Comparison of ENCODE assay signal across 19 cellular contexts in the genomic region with DNA sequence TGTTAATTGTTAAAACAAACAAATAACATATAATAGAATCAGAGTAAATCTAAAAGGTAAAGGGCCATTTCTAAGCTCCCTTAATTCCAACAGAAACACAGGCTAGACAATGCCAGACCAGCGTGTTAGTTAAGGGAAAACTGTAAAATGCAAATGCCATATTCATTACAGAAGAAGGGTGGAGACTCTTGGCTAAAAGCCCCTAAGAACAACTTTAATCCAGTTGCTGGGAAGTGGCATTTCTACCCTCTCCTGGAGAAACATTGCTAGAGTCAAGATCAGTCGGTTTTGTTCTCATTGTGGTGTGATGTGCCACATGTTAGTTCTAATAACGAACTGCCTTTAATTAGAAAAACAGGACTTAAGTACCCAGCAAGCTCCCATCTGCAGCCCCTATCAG.
"Had no signal": no experiment of that assay in that cellular context is flagged by ENCODE, and none has a peak within 500 bp of the region (broad histone marks: within the 10 kb centered on the region; RNA-seq: fewer than 3 reads in every experiment).

No MANE protein-coding gene starts in this region.

- H3K9me3 ChIP-seq: esophagus muscularis mucosa, upper lobe of right lung had no signal

- ATAC-seq: activated T-helper 17 cell treated with anti-CD3 and anti-CD28 coated beads, Interleukin-2, amount 50 U/mL, for 72 hours; sciatic nerve; stimulated activated naive CD8-positive, alpha-beta T cell treated with anti-CD3 and anti-CD28 coated beads, Interleukin-15, Interleukin-2, amounts not matched to agents 100 U/mL and 50 U/mL, for 24 hours; upper lobe of right lung had no signal

- H3K27ac Mint-ChIP-seq: activated B cell treated with CpG ODN at 0.5 μM for 24 hours; activated CD4-positive, alpha-beta T cell treated with anti-CD3 and anti-CD28 coated beads, Interleukin-2, amount 10 ng/mL, durations not matched to agents 7 days and 5 days; activated T-helper 17 cell treated with anti-CD3 and anti-CD28 coated beads, Interleukin-2, amount 50 U/mL, for 72 hours; endodermal cell; naive B cell; progenitor cell of endocrine pancreas; T-helper 1 cell treated with Interleukin-12 subunit alpha and Interleukin-12 subunit beta and Interleukin-4 antibody, amounts not matched to agents 30 μg/mL and 1 μg/mL, for 36 hours had no signal

- H3K4me3 ChIP-seq: esophagus muscularis mucosa, upper lobe of right lung had no signal

- H3K4me1 ChIP-seq: esophagus muscularis mucosa, upper lobe of right lung had no signal

- DNase-seq: activated B cell treated with CpG ODN at 0.5 μM for 24 hours; activated CD4-positive, alpha-beta T cell treated with anti-CD3 and anti-CD28 coated beads, Interleukin-2, amount 10 ng/mL, durations not matched to agents 7 days and 5 days; activated naive CD4-positive, alpha-beta T cell treated with anti-CD3 and anti-CD28 coated beads, Interleukin-2, amount 50 U/mL, for 16 hours; activated T-cell treated with anti-CD3 and anti-CD28 coated beads for 4 hours; amniotic stem cell; dermis blood vessel endothelial cell; endodermal cell; naive B cell; stimulated activated CD4-positive, alpha-beta T cell treated with anti-CD3 and anti-CD28 coated beads, Interleukin-12 subunit alpha, Interleukin-12 subunit beta, amount 100 ng/mL, for 4 hours; stimulated activated naive CD8-positive, alpha-beta T cell treated with anti-CD3 and anti-CD28 coated beads, Interleukin-15, Interleukin-2, amounts not matched to agents 100 U/mL and 50 U/mL, for 24 hours; upper lobe of right lung had no signal

- H3K27me3 ChIP-seq: esophagus muscularis mucosa, upper lobe of right lung had no signal

- H3K27ac ChIP-seq: esophagus muscularis mucosa, upper lobe of right lung had no signal

- H3K36me3 Mint-ChIP-seq: naive B cell had no signal

- H3K27me3 Mint-ChIP-seq: activated B cell treated with CpG ODN at 0.5 μM for 24 hours; activated CD4-positive, alpha-beta T cell treated with anti-CD3 and anti-CD28 coated beads, Interleukin-2, amount 10 ng/mL, durations not matched to agents 7 days and 5 days; activated T-helper 17 cell treated with anti-CD3 and anti-CD28 coated beads, Interleukin-2, amount 50 U/mL, for 72 hours; brain; central memory CD8-positive, alpha-beta T cell; naive B cell; progenitor cell of endocrine pancreas had no signal

- H3K9me3 Mint-ChIP-seq: activated B cell treated with CpG ODN at 0.5 μM for 24 hours; activated CD4-positive, alpha-beta T cell treated with anti-CD3 and anti-CD28 coated beads, Interleukin-2, amount 10 ng/mL, durations not matched to agents 7 days and 5 days; brain; endodermal cell; T-helper 1 cell treated with Interleukin-12 subunit alpha and Interleukin-12 subunit beta and Interleukin-4 antibody, amounts not matched to agents 30 μg/mL and 1 μg/mL, for 36 hours had no signal

- H3K4me1 Mint-ChIP-seq: activated B cell treated with CpG ODN at 0.5 μM for 24 hours; activated CD4-positive, alpha-beta T cell treated with anti-CD3 and anti-CD28 coated beads, Interleukin-2, amount 10 ng/mL, durations not matched to agents 7 days and 5 days; activated T-helper 17 cell treated with anti-CD3 and anti-CD28 coated beads, Interleukin-2, amount 50 U/mL, for 72 hours; central memory CD8-positive, alpha-beta T cell; endodermal cell; naive B cell had no signal

- FAIRE-seq: TTC549 had no signal

- H3K36me3 ChIP-seq: esophagus muscularis mucosa, upper lobe of right lung had no signal

- H3K4me3 Mint-ChIP-seq: activated B cell treated with CpG ODN at 0.5 μM for 24 hours; activated CD4-positive, alpha-beta T cell treated with anti-CD3 and anti-CD28 coated beads, Interleukin-2, amount 10 ng/mL, durations not matched to agents 7 days and 5 days; activated T-helper 17 cell treated with anti-CD3 and anti-CD28 coated beads, Interleukin-2, amount 50 U/mL, for 72 hours; brain; central memory CD8-positive, alpha-beta T cell; endodermal cell; naive B cell; T-helper 1 cell treated with Interleukin-12 subunit alpha and Interleukin-12 subunit beta and Interleukin-4 antibody, amounts not matched to agents 30 μg/mL and 1 μg/mL, for 36 hours had no signal
